15 cellular contexts compared by ENCODE assay signal in genomic region chr12:7344831-7345230, GRCh38.
DNase-seq lines count a peak whose midpoint lies in the region; ATAC-seq and TF ChIP-seq lines count a peak whose summit lies in the region.
"Had no signal": no experiment of that assay in that cellular context is flagged by ENCODE, and none has a peak within 500 bp of the region (broad histone marks: within the 10 kb centered on the region; RNA-seq: fewer than 3 reads in every experiment).

No MANE protein-coding gene starts in this region.

- H3K4me3 ChIP-seq in NT2/D1 (ENCODE audit: insufficient read length, low read depth) (no peak overlapping the region), tibial artery (no peak overlapping the region)

- H3K9me3 ChIP-seq in NT2/D1 (ENCODE audit: insufficient read depth, low read length) (peaks cover 76% of the 10 kb centered on the region), tibial artery (peaks cover 0 to 10% (median 7%) of the 10 kb centered on the region in 3 donors)
- H3K9me3 ChIP-seq: BE2C had no signal

- TF ChIP-seq POLR2A in erythroblast (IDR thresholded peaks at IDR 0.05; ENCODE audit: low read length): no peak

- ATAC-seq in GM18511 (IDR thresholded peaks at IDR 0.05; ENCODE audit: unreplicated experiment): no peak
- ATAC-seq: HCT116 had no signal

- DNase-seq in AML-193 (lab: John Stamatoyannopoulos, UW) (peak; percentile 49 to 57), ELF-1 (ENCODE audit: low read depth, low spot score) (peak; percentile 17), NT2/D1 (ENCODE audit: low read depth, low spot score) (peak; percentile 92), erythroblast (lab: John Stamatoyannopoulos, UW) (peak; percentile 31 to 64), tibial artery (no peak), middle frontal gyrus (ENCODE audit: extremely low spot score, low spot score) (no peak)
- DNase-seq: BE2C; C1 segment of cervical spinal cord; Caco-2; CD4-positive, alpha-beta T cell; GOT3; H7; HFFc6 had no signal

- no peak overlapping the region for H3K27ac ChIP-seq in tibial artery

- TF ChIP-seq CTCF in tibial artery (IDR thresholded peaks at IDR 0.05): no peak

- H3K27me3 ChIP-seq in NT2/D1 (ENCODE audit: insufficient read depth, insufficient read length): no peaks in the 10 kb centered on the region
- no peaks in the 10 kb centered on the region for H3K27me3 ChIP-seq in tibial artery
- H3K27me3 ChIP-seq: BE2C had no signal

- H3K4me1 ChIP-seq in NT2/D1 (ENCODE audit: insufficient read depth, insufficient read length) (peaks cover 8% of the 10 kb centered on the region), tibial artery (no peaks in the 10 kb centered on the region)
- H3K4me1 ChIP-seq: BE2C, Caco-2 had no signal

- H3K36me3 ChIP-seq in NT2/D1 (ENCODE audit: insufficient read depth, insufficient read length, low read length): no peaks in the 10 kb centered on the region
- no peaks in the 10 kb centered on the region for H3K36me3 ChIP-seq in tibial artery

- intact Hi-C loops in tibial artery (cut with DNase I; ENCODE audit: low total_unique reads): no loop called here

- no peak overlapping the region for H3K9ac ChIP-seq in NT2/D1 (ENCODE audit: insufficient read length, low read depth)

Comparison
In these comparisons a context has a peak if more than half of its experiments do, and no peak if none do; other contexts are left out.
1. DNase-seq: peak in AML-193 (2 of 2), ELF-1 (single experiment), NT2/D1 (single experiment) and erythroblast (2 of 2); none in tibial artery (0 of 2) and middle frontal gyrus (single experiment).